ENCODE assay signal across 2 cellular contexts in the genomic region with DNA sequence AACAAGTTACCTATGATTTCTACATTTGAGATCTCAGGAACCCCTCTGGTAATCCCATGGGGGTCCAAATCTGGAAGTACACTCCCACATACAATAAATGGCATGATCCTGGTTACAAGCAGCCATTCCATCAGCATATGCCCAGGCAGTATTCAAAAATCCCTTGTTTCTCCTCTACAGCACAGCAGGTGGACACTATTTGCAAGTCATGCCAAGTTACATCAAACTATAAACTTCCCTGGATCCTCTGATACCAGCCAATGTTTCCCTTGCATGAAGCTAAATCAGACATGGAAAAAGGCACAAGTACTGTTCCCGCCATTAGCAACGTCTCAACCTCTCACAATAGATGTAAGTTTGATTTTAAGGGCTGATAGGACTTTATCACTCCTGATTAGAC.
TF ChIP-seq lines count a peak whose summit lies in the region.

No MANE protein-coding gene starts in this region.

TF ChIP-seq in A549, 52 proteins besides CTCF, POLR2A, EP300 and RAD21 (continued from another document):
- TF ChIP-seq, protein P1, sequence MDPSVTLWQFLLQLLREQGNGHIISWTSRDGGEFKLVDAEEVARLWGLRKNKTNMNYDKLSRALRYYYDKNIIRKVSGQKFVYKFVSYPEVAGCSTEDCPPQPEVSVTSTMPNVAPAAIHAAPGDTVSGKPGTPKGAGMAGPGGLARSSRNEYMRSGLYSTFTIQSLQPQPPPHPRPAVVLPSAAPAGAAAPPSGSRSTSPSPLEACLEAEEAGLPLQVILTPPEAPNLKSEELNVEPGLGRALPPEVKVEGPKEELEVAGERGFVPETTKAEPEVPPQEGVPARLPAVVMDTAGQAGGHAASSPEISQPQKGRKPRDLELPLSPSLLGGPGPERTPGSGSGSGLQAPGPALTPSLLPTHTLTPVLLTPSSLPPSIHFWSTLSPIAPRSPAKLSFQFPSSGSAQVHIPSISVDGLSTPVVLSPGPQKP (IDR thresholded peaks at IDR 0.05; ENCODE audit: low read depth, low read length): no peak

TF ChIP-seq in K562, 482 proteins besides CTCF, POLR2A, EP300 and RAD21 (continued from another document):
- TF ChIP-seq NUFIP1 (IDR thresholded peaks at IDR 0.05; ENCODE audit: partially characterized antibody) (no peak), MEF2D (tag; conservative IDR thresholded peaks at IDR 0.05; ENCODE audit: low read depth) (no peak), MCM2 (IDR thresholded peaks at IDR 0.05; ENCODE audit: low read depth) (no peak), MTF1 (CRISPR knock-in tag; IDR thresholded peaks at IDR 0.05; ENCODE audit: borderline replicate concordance) (no peak), ZBTB7A (IDR thresholded peaks at IDR 0.05; ENCODE audit: borderline replicate concordance, control insufficient read depth, low read depth, low read length) (no peak), YBX1 (IDR thresholded peaks at IDR 0.05) (no peak), HIVEP1 (CRISPR knock-in tag; IDR thresholded peaks at IDR 0.05) (no peak), ZNF780A (CRISPR knock-in tag; IDR thresholded peaks at IDR 0.05) (no peak), NFE2 (IDR thresholded peaks at IDR 0.05; ENCODE audit: low read depth) (peak; percentile 36), CREM (IDR thresholded peaks at IDR 0.05; ENCODE audit: low read depth) (no peak), ZNF23 (CRISPR knock-in tag; IDR thresholded peaks at IDR 0.05) (no peak), ZSCAN29 (IDR thresholded peaks at IDR 0.05) (no peak), KLF1 (tag; IDR thresholded peaks at IDR 0.05) (no peak), HDAC6 (IDR thresholded peaks at IDR 0.05; ENCODE audit: low read depth, low read length) (no peak), FOSL1 (tag; conservative IDR thresholded peaks at IDR 0.05) (no peak), EP400 (IDR thresholded peaks at IDR 0.05) (no peak), CBX3 (IDR thresholded peaks at IDR 0.05; ENCODE audit: borderline replicate concordance in 1 of 2, low read length in 2 of 2) (no peak), C11orf30 (IDR thresholded peaks at IDR 0.05; ENCODE audit: low read depth) (peak; percentile 27; the same call in 1 of the 2 replicates), NCOR1 (IDR thresholded peaks at IDR 0.05) (no peak), HDAC8 (tag; IDR thresholded peaks at IDR 0.05) (no peak), LCOR (CRISPR knock-in tag; IDR thresholded peaks at IDR 0.05) (no peak), ZNF766 (CRISPR knock-in tag; conservative IDR thresholded peaks at IDR 0.05) (no peak), KLF6 (CRISPR knock-in tag; IDR thresholded peaks at IDR 0.05; ENCODE audit: borderline replicate concordance) (no peak), DLX4 (CRISPR knock-in tag; IDR thresholded peaks at IDR 0.05) (no peak)
- TF ChIP-seq, protein P2, sequence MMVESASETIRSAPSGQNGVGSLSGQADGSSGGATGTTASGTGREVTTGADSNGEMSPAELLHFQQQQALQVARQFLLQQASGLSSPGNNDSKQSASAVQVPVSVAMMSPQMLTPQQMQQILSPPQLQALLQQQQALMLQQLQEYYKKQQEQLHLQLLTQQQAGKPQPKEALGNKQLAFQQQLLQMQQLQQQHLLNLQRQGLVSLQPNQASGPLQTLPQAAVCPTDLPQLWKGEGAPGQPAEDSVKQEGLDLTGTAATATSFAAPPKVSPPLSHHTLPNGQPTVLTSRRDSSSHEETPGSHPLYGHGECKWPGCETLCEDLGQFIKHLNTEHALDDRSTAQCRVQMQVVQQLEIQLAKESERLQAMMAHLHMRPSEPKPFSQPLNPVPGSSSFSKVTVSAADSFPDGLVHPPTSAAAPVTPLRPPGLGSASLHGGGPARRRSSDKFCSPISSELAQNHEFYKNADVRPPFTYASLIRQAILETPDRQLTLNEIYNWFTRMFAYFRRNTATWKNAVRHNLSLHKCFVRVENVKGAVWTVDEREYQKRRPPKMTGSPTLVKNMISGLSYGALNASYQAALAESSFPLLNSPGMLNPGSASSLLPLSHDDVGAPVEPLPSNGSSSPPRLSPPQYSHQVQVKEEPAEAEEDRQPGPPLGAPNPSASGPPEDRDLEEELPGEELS (CRISPR knock-in tag; IDR thresholded peaks at IDR 0.05; ENCODE audit: borderline replicate concordance): no peak
TF ChIP-seq in K562: peak in this region for 3.
